ENCODE assay signal across 9 cellular contexts in the genomic region with DNA sequence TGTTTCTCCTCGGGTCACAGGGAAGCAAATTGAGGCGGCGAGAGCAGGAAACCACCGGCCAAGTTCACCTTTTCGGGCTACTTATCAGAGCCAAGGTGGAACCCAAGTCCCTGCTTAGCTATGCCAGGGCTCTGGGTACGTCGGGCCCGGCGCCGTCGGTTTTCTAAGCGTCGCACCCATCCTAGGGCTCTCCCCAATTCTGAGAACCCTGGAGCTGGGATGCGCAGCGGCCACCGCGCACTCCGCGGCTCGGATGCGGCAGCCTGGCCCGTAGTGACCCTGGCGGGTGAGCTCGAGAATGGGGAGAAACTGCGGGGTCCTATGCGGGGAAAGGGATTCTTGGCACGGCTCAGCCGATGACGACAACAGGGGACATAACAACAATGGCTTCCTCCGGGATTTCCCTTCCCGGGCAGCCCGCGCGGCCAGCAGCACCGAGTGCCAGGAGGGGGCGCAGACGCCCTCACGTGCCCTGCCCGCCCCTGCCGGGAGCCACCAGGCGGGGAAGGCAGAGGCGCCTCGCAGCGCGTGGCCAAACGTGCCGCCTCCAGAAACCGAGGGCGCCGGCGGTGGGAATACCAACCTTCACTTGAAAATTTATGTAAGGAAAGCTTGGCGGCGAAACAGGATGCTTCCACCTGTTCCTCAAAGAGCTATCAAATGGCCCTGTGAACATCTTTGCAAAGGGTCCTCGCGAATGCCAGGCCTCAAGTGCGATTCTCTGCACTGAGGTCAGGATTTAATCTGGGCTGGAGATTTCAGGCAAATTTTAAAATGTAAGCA. TPM values are rescaled to one million over a fixed set of nuclear protein-coding genes. Genes with fewer than 3 reads are reported as not detected.
DNase-seq lines count a peak whose midpoint lies in the region; TF ChIP-seq lines count a peak whose summit lies in the region.
"Had no signal": no experiment of that assay in that cellular context is flagged by ENCODE, and none has a peak within 500 bp of the region (broad histone marks: within the 10 kb centered on the region; RNA-seq: fewer than 3 reads in every experiment).

No MANE protein-coding gene starts in this region.

- no peaks in the 10 kb centered on the region for H3K9me3 ChIP-seq in vagina

- no peaks in the 10 kb centered on the region for H3K36me3 ChIP-seq in vagina

- peaks cover 31% of the 10 kb centered on the region for H3K4me1 ChIP-seq in vagina

- TF ChIP-seq CTCF in vagina (IDR thresholded peaks at IDR 0.05): no peak

- DNase-seq in DMS79 (lab: John Stamatoyannopoulos, UW) (peak; percentile 67), SHP77 (lab: John Stamatoyannopoulos, UW) (peak; percentile 71 to 85), head of caudate nucleus (peak in 37 of 42 donors; percentile 11 to 77 (median 46)), posterior vena cava (ENCODE audit: low spot score) (peak; percentile 87), vagina (ENCODE audit: extremely low spot score in 2 of 2) (no peak), GOT3 (lab: John Stamatoyannopoulos, UW) (no peak)
- peak; percentile 58 for DNase-seq in Jurkat, Clone E6-1 (ENCODE audit: low read depth, low spot score)
- peak in 3 of 4 experiments; percentile 21 to 48 (median 21) for DNase-seq in activated naive CD4-positive, alpha-beta T cell (lab: John Stamatoyannopoulos, UW)

- no peak overlapping the region for H3K27ac ChIP-seq in vagina

- H3K4me3 ChIP-seq in Jurkat, Clone E6-1 (ENCODE audit: low read length): peak overlapping the region; percentile 51
- H3K4me3 ChIP-seq in vagina: peak overlapping the region; percentile 24 to 33

- no peak for TF ChIP-seq POLR2A in vagina (IDR thresholded peaks at IDR 0.05)

- H3K27me3 ChIP-seq in vagina: peaks cover 30% of the 10 kb centered on the region

- intact Hi-C loops in head of caudate nucleus (cut with DNase I) (no loop called here), posterior vena cava (cut with DNase I) (no loop called here), vagina (cut with DNase I) (no loop called here)

RNA-seq across cellular contexts. Expression of gene SLC30A3, which starts 2.1 kb away (rescaled TPM):
- polyA plus RNA-seq in Jurkat, Clone E6-1 (2012; ENCODE audit: insufficient read depth, insufficient read length): 15.5 TPM
- 1 to 10 TPM in 1 of 2 donors, under 1 TPM in 1; 0.24 to 1.4 TPM for total RNA-seq in posterior vena cava
- 1.2 TPM for total RNA-seq in vagina

RNA-seq across cellular contexts. Expression of gene DNAJC5G, which starts 10.3 kb away (rescaled TPM):
- polyA plus RNA-seq in Jurkat, Clone E6-1 (2012; ENCODE audit: insufficient read depth, insufficient read length): 5.7 TPM
- total RNA-seq in posterior vena cava: 1 to 10 TPM in 1 of 2 donors, under 1 TPM in 1; 0.19 to 1.0 TPM
- 1.5 TPM for total RNA-seq in vagina
- total RNA-seq: T-helper 2 cell treated with Interferon-gamma antibody and Interleukin-4, amounts not matched to agents 100 ng/mL and 5 ng/mL, for 36 hours had no signal

RNA-seq across cellular contexts. Expression of gene TRIM54, which starts 17.3 kb away (rescaled TPM):
- 1.9 TPM for polyA plus RNA-seq in Jurkat, Clone E6-1 (2012; ENCODE audit: insufficient read depth, insufficient read length)
- total RNA-seq in posterior vena cava (under 1 TPM; 0.32 to 0.52 TPM), vagina (2.5 TPM)
- total RNA-seq: T-helper 2 cell treated with Interferon-gamma antibody and Interleukin-4, amounts not matched to agents 100 ng/mL and 5 ng/mL, for 36 hours had no signal

RNA-seq across cellular contexts. Expression of gene UCN, which starts 43.3 kb away (rescaled TPM):
- 1.1 TPM for polyA plus RNA-seq in Jurkat, Clone E6-1 (2012; ENCODE audit: insufficient read depth, insufficient read length)
- total RNA-seq in posterior vena cava: 1 to 10 TPM in 1 of 2 donors, under 1 TPM in 1; 0.95 to 1.2 TPM
- total RNA-seq in vagina: 3.2 TPM

RNA-seq across cellular contexts. Expression of gene CAD, which starts 47.8 kb away (rescaled TPM):
- 105 TPM for polyA plus RNA-seq in Jurkat, Clone E6-1 (2012; ENCODE audit: insufficient read depth, insufficient read length)
- 10 to 100 TPM; 20.1 to 27.4 TPM for total RNA-seq in posterior vena cava
- total RNA-seq in vagina: 25.0 TPM

Comparison
In these comparisons a context has a peak if more than half of its experiments do, and no peak if none do; other contexts are left out.
1. DNase-seq: peak in DMS79 (single experiment), Jurkat, Clone E6-1 (single experiment), SHP77 (2 of 2), activated naive CD4-positive, alpha-beta T cell (3 of 4), head of caudate nucleus (37 of 42) and posterior vena cava (single experiment); none in vagina (0 of 2) and GOT3 (single experiment).